28 cellular contexts compared by ENCODE assay signal in genomic region chr16:6862058-6862457, GRCh38.
"Had no signal": no experiment of that assay in that cellular context is flagged by ENCODE, and none has a peak within 500 bp of the region (broad histone marks: within the 10 kb centered on the region; RNA-seq: fewer than 3 reads in every experiment).

No MANE protein-coding gene starts in this region.

- FAIRE-seq: TTC549 had no signal

- H3K4me1 ChIP-seq: SJCRH30 had no signal

- H3K36me3 ChIP-seq: cardiac muscle cell, SJCRH30 had no signal

- DNase-seq: activated CD4-positive, alpha-beta T cell treated with anti-CD3 and anti-CD28 coated beads, Interleukin-2, amount 10 ng/mL, durations not matched to agents 24 days and 14 days; activated CD4-positive, alpha-beta T cell treated with anti-CD3 and anti-CD28 coated beads, Interleukin-2, amount 50 U/mL, for 4 hours; activated CD8-positive, alpha-beta T cell treated with anti-CD3 and anti-CD28 coated beads for 36 hours; activated effector memory CD4-positive, alpha-beta T cell treated with anti-CD3 and anti-CD28 coated beads, Interleukin-2, amount 50 U/mL, for 16 hours; activated naive CD4-positive, alpha-beta T cell; activated naive CD4-positive, alpha-beta T cell treated with anti-CD3 and anti-CD28 coated beads, Interleukin-2, amount 50 U/mL, for 16 hours; activated naive CD8-positive, alpha-beta T cell treated with anti-CD3 and anti-CD28 coated beads for 36 hours; activated T-cell treated with anti-CD3 and anti-CD28 coated beads, Interleukin-2, amount 50 U/mL, for 1 hour; activated T-cell treated with anti-CD3 and anti-CD28 coated beads, Interleukin-2, amount 50 U/mL, for 72 hours; amniotic stem cell; aorta; NCI-H1105; NCI-H1417 treated with DMSO at 0.1 percent for 48 hours; NCI-H187 treated with DMSO at 0.1 percent for 48 hours; NCI-H2081; NCI-H2171 treated with DMSO at 0.1 percent for 48 hours; NCI-H2227 treated with DMSO at 0.1 percent for 48 hours; NCI-H446; NCI-H510A treated with DMSO at 0.1 percent for 48 hours; NCI-H69; NCI-H82; Right ventricle myocardium superior; SJCRH30; T1000 had no signal

- H3K9me3 ChIP-seq: SJCRH30 had no signal

- H3K27me3 ChIP-seq: SJCRH30 had no signal

- H3K27ac ChIP-seq: cardiac muscle cell, SJCRH30, SK-N-MC had no signal

- ATAC-seq: activated CD8-positive, alpha-beta T cell treated with anti-CD3 and anti-CD28 coated beads for 36 hours; activated T-cell treated with anti-CD3 and anti-CD28 coated beads, Interleukin-2, amount 50 U/mL, for 72 hours; activated T-helper 17 cell treated with anti-CD3 and anti-CD28 coated beads, Interleukin-2, amount 50 U/mL, for 72 hours had no signal

- H3K4me3 ChIP-seq: cardiac muscle cell, SJCRH30, SK-N-MC had no signal
